ENCODE assay signal across 7 cellular contexts in the genomic region with DNA sequence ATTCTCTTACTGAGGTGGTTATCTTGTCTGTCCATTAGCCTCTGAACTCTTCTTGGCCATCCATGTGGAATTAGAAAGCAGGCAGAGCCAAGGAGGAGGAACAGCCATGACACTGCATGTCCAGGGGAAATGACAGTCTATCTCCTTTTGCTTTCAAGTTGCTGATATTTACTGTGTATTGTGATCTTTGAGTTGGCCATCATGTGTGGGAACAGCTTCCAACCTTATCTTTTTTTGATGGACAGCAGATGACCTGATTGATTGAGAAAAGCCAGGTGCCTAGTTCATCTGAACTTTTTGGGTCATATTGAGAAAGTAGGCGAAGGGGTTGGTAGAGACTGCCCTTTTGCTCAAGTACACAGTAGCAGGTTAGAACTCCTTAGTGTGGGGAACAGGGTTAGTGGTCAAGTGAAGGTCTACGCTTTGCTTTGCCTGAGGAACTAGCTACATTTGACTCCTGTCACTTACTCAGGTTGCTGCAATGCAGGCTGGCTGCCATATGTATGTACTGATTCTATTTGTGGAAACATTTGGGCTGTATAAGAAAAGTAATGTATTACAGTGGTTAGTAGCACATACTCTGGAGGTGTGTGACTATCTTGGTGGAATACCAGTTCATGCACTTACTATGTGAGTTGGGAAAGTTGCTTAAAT.
A peak's percentile ranks its signal among the peaks of the same experiment; 100 is the strongest.
DNase-seq lines count a peak whose midpoint lies in the region; ATAC-seq, FAIRE-seq and TF ChIP-seq lines count a peak whose summit lies in the region.
"Not testable (repeated sequence)": the region's sequence is repeated elsewhere in the genome, so short reads cannot be mapped to it uniquely, and the experiment has no call there.

No MANE protein-coding gene starts in this region.

- H2BK15ac ChIP-seq in IMR-90 (ENCODE audit: low read depth, low read length) = not testable (repeated sequence)

- not testable (repeated sequence) for H3K27ac ChIP-seq in IMR-90 (ENCODE audit: insufficient read depth, low read length); HepG2 (ENCODE audit: extremely low read length, insufficient read depth, low read length)
- H3K27ac ChIP-seq in gastrocnemius medialis = peak overlapping the region in 1 of 4 donors; percentile 43

- not testable (repeated sequence) for H2AK9ac ChIP-seq in IMR-90 (replicated peaks; ENCODE audit: low read depth, low read length, poor library complexity)

- not testable (repeated sequence) for H3K9ac ChIP-seq in IMR-90 (ENCODE audit: low read depth, low read length); HepG2 (ENCODE audit: insufficient read depth, low read depth, low read length)

- H3K79me2 ChIP-seq in HepG2 (ENCODE audit: insufficient read depth, low read length) = not testable (repeated sequence)

- not testable (repeated sequence) for H4K20me1 ChIP-seq in IMR-90 (ENCODE audit: insufficient read depth, low read length); HepG2 (ENCODE audit: insufficient read depth, low read length)

- DNase-seq in Caco-2; GM18507 (ENCODE audit: extremely low spot score, insufficient read length, low read depth); IMR-90; bronchial epithelial cell (ENCODE audit: low read depth); left ventricle myocardium superior; HepG2 (ENCODE audit: low spot score); gastrocnemius medialis: not testable (repeated sequence)

- TSS peak; percentile 9 for BruUV-seq in Caco-2 (replicated peaks; lab: Mats Ljungman, UMichigan)
- BruUV-seq in IMR-90 (replicated peaks; lab: Mats Ljungman, UMichigan); HepG2 (replicated peaks; lab: Mats Ljungman, UMichigan): not testable (repeated sequence)

- not testable (repeated sequence) for H3K9me3 ChIP-seq in Caco-2; IMR-90 (ENCODE audit: control insufficient read depth, insufficient read depth, low read length); HepG2 (ENCODE audit: low read length); gastrocnemius medialis

- H3K4me2 ChIP-seq in IMR-90 (ENCODE audit: low read depth, low read length); HepG2 (ENCODE audit: low read depth, low read length): not testable (repeated sequence)

- not testable (repeated sequence) for H4K5ac ChIP-seq in IMR-90 (ENCODE audit: low read depth, low read length)

- not testable (repeated sequence) for H3K18ac ChIP-seq in IMR-90 (ENCODE audit: low read depth, low read length)

- not testable (repeated sequence) for H3K27me3 Mint-ChIP-seq in Caco-2 (ENCODE audit: insufficient read depth, unreplicated experiment)

- not testable (repeated sequence) for H4K91ac ChIP-seq in IMR-90 (ENCODE audit: insufficient read depth, low read depth, low read length)

- peak; percentile 32; the same call in 1 of the 2 replicates for ATAC-seq in IMR-90 (ENCODE audit: low read depth)
- peak; percentile 57 for ATAC-seq in left ventricle myocardium superior
- ATAC-seq in HepG2 = peak; percentile 42; the same call in 2 of the 3 replicates
- ATAC-seq in gastrocnemius medialis = peak; percentile 93 to 96

- H3K79me1 ChIP-seq in IMR-90 (ENCODE audit: low read depth in 1 of 2, low read length in 2 of 2) = not testable (repeated sequence)

- H3K9me1 ChIP-seq in IMR-90 (ENCODE audit: insufficient read depth, low read length) = not testable (repeated sequence)

- not testable (repeated sequence) for H2AK5ac ChIP-seq in IMR-90 (ENCODE audit: low read depth, low read length)

- FAIRE-seq in GM18507 (lab: Jason Lieb, UNC) (peak; percentile 47), bronchial epithelial cell (lab: Jason Lieb, UNC) (peak; percentile 83), HepG2 (lab: Jason Lieb, UNC) (peak; percentile 74)

- H3K27ac Mint-ChIP-seq in Caco-2 (ENCODE audit: unreplicated experiment) = not testable (repeated sequence)

- WGBS in IMR-90 (ENCODE audit: extremely low coverage in 2 of 2, insufficient read length in 1 of 2), 2 experiments = no CpG with 5 or more reads among the region's 2 CpGs
- no CpG with 5 or more reads among the region's 2 CpGs for WGBS in HepG2 (ENCODE audit: low lambda C conversion rate)

- not testable (repeated sequence) for H3K4me1 Mint-ChIP-seq in Caco-2 (ENCODE audit: low read depth, unreplicated experiment)

- not testable (repeated sequence) for H3K4ac ChIP-seq in IMR-90 (ENCODE audit: low read depth, low read length)

- H3K36me3 Mint-ChIP-seq in Caco-2 (ENCODE audit: insufficient read depth, unreplicated experiment) = not testable (repeated sequence)

- TF ChIP-seq POLR2A in IMR-90 (IDR thresholded peaks at IDR 0.05; ENCODE audit: low read depth, low read length); HepG2 (IDR thresholded peaks at IDR 0.05; ENCODE audit: insufficient read depth in 1 of 2, low read depth in 2 of 2, low read length in 2 of 2); gastrocnemius medialis (IDR thresholded peaks at IDR 0.05): not testable (repeated sequence)

- H3K23ac ChIP-seq in IMR-90 (ENCODE audit: low read depth, low read length) = not testable (repeated sequence)

- dilution Hi-C loops in IMR-90 (cut with HindIII; ENCODE audit: low sequenced_read_pairs, unreplicated experiment) = not testable (repeated sequence)

- not testable (repeated sequence) for H3K56ac ChIP-seq in IMR-90 (ENCODE audit: extremely low read depth, insufficient read depth, low read length)

- not testable (repeated sequence) for H3K14ac ChIP-seq in IMR-90 (replicated peaks; ENCODE audit: low read depth, low read length)

- not testable (repeated sequence) for H2AFZ ChIP-seq in IMR-90 (replicated peaks; ENCODE audit: low read length, poor library complexity); HepG2 (ENCODE audit: low read length)

- H2BK20ac ChIP-seq in IMR-90 (ENCODE audit: low read depth, low read length) = not testable (repeated sequence)

- H2BK120ac ChIP-seq in IMR-90 (ENCODE audit: low read depth, low read length) = not testable (repeated sequence)

- H2BK5ac ChIP-seq in IMR-90 (ENCODE audit: low read depth, low read length, poor library complexity, severe bottlenecking) = not testable (repeated sequence)

- not testable (repeated sequence) for TF ChIP-seq EP300 in HepG2 (IDR thresholded peaks at IDR 0.05; ENCODE audit: low read depth in 2 of 2, low read length in 2 of 2); HepG2 (CRISPR knock-in tag; IDR thresholded peaks at IDR 0.05; ENCODE audit: borderline replicate concordance)

- not testable (repeated sequence) for H3K9me3 Mint-ChIP-seq in Caco-2 (ENCODE audit: unreplicated experiment)

- in situ Hi-C loops in IMR-90 (cut with MboI; ENCODE audit: low sequenced_read_pairs); HepG2 (cut with HindIII; ENCODE audit: extremely low pct_ligation_motif_present, low pct_unique_long_range_greater_than_20kb); gastrocnemius medialis (cut with MboI; ENCODE audit: low sequenced_read_pairs in 4 of 4): not testable (repeated sequence)

- CTCF ChIA-PET in Caco-2 (lab: Charles Lee); IMR-90 (lab: Yijun Ruan, JAX); HepG2 (lab: Yijun Ruan, JAX; ENCODE audit: low intra/inter-chr PET ratio, low total read pairs): not testable (repeated sequence)

- TF ChIP-seq CTCF in Caco-2 (IDR thresholded peaks at IDR 0.05; ENCODE audit: insufficient read depth in 1 of 2, low read depth in 1 of 2, low read length in 1 of 2, severe bottlenecking in 1 of 2, unreplicated experiment in 1 of 2); IMR-90 (conservative IDR thresholded peaks at IDR 0.05; ENCODE audit: low read depth, low read length); bronchial epithelial cell (IDR thresholded peaks at IDR 0.05; ENCODE audit: insufficient read depth, low read length, severe bottlenecking); HepG2 (CRISPR knock-in tag; IDR thresholded peaks at IDR 0.05); gastrocnemius medialis (IDR thresholded peaks at IDR 0.05 in 4 of 5, conservative IDR thresholded peaks at IDR 0.05 in 1 of 5): not testable (repeated sequence)

- H3K4me3 Mint-ChIP-seq in Caco-2 (ENCODE audit: unreplicated experiment) = not testable (repeated sequence)

- TF ChIP-seq RAD21 in IMR-90 (IDR thresholded peaks at IDR 0.05; ENCODE audit: low read length); HepG2 (CRISPR knock-in tag; IDR thresholded peaks at IDR 0.05): not testable (repeated sequence)

- not testable (repeated sequence) for H3K4me3 ChIP-seq in Caco-2 (ENCODE audit: low read depth, low read length); IMR-90 (ENCODE audit: insufficient read depth, low read depth, low read length); bronchial epithelial cell (ENCODE audit: low read depth, low read length); HepG2 (replicated peaks in 1 of 3; ENCODE audit: insufficient read depth in 1 of 3, low read depth in 2 of 3, low read length in 3 of 3); gastrocnemius medialis

- H3K4me1 ChIP-seq in Caco-2; IMR-90 (ENCODE audit: control insufficient read depth, insufficient read depth, low read length); HepG2 (ENCODE audit: insufficient read depth, low read length); gastrocnemius medialis: not testable (repeated sequence)

- intact Hi-C loops in Caco-2 (cut with micrococcal nuclease; ENCODE audit: unreplicated experiment); IMR-90 (cut with micrococcal nuclease); left ventricle myocardium superior (cut with micrococcal nuclease); HepG2 (cut with micrococcal nuclease; ENCODE audit: unreplicated experiment); gastrocnemius medialis (cut with DNase I; ENCODE audit: low total_unique reads): not testable (repeated sequence)

- H3K36me3 ChIP-seq in Caco-2 (ENCODE audit: control insufficient read depth, insufficient read depth, low read length); IMR-90 (ENCODE audit: control insufficient read depth, insufficient read depth, low read length); bronchial epithelial cell (ENCODE audit: control insufficient read depth, insufficient read depth, low read length); HepG2 (replicated peaks in 1 of 2; ENCODE audit: control insufficient read depth in 1 of 2, insufficient read depth in 2 of 2, low read length in 2 of 2); gastrocnemius medialis: not testable (repeated sequence)

- H3K27me3 ChIP-seq in Caco-2 (replicated peaks; ENCODE audit: control insufficient read depth, insufficient read depth, low read length); IMR-90 (ENCODE audit: control insufficient read depth, insufficient read depth, low read length); bronchial epithelial cell (ENCODE audit: control insufficient read depth, insufficient read depth, low read length); HepG2 (ENCODE audit: control insufficient read depth in 1 of 2, insufficient read depth in 2 of 2, low read length in 2 of 2); gastrocnemius medialis: not testable (repeated sequence)

- POLR2A ChIA-PET in Caco-2 (lab: Charles Lee); IMR-90 (lab: Charles Lee; ENCODE audit: unreplicated experiment); HepG2 (lab: Yijun Ruan, JAX): not testable (repeated sequence)

- H4K8ac ChIP-seq in IMR-90 (ENCODE audit: low read depth in 2 of 2, low read length in 2 of 2) = not testable (repeated sequence)

Comparison
In these comparisons a context has a peak if more than half of its experiments do, and no peak if none do; other contexts are left out.
1. ATAC-seq: peak in every context shown above with its lines; median percentile 94 in gastrocnemius medialis; 57 in left ventricle myocardium superior; 42 in HepG2; 32 in IMR-90.